Comparison of ENCODE assay signal across 9 cellular contexts in genomic region chr1:234532511-234532922, GRCh38. TPM values are rescaled to one million over a fixed set of nuclear protein-coding genes. Genes with fewer than 3 reads are reported as not detected.
DNase-seq lines count a peak whose midpoint lies in the region; ATAC-seq and TF ChIP-seq lines count a peak whose summit lies in the region.
"Had no signal": no experiment of that assay in that cellular context is flagged by ENCODE, and none has a peak within 500 bp of the region (broad histone marks: within the 10 kb centered on the region; RNA-seq: fewer than 3 reads in every experiment).

No MANE protein-coding gene starts in this region.

- TF ChIP-seq CTCF in RWPE1 (conservative IDR thresholded peaks at IDR 0.05; ENCODE audit: low read depth) = no peak
- TF ChIP-seq CTCF in esophagus muscularis mucosa (IDR thresholded peaks at IDR 0.05) = no peak
- no peak for TF ChIP-seq CTCF in transverse colon (IDR thresholded peaks at IDR 0.05)

- in situ Hi-C loops in transverse colon (cut with MboI; ENCODE audit: low pct_ligation_motif_present in 1 of 4, low pct_unique_long_range_greater_than_20kb in 1 of 4, low sequenced_read_pairs in 3 of 4) = no loop called here

- no peak overlapping the region for H2AFZ ChIP-seq in neuronal stem cell (ENCODE audit: low read length)

- no peak overlapping the region for H3K23ac ChIP-seq in neuronal stem cell (ENCODE audit: low read depth, low read length, poor library complexity)

- TF ChIP-seq POLR2A in esophagus muscularis mucosa (IDR thresholded peaks at IDR 0.05; ENCODE audit: low read depth) (no peak), transverse colon (IDR thresholded peaks at IDR 0.05) (no peak)

- CTCF ChIA-PET in RWPE1 (lab: Yijun Ruan, JAX) = interaction anchor here (0.6 to 1.1 kb wide), 3 partner anchors 32 to 65 kb away, joined by 3 to 5 read pairs (median 3); no protein-coding TSS in a partner anchor

- no peaks in the 10 kb centered on the region for H3K9me3 ChIP-seq in esophagus muscularis mucosa
- H3K9me3 ChIP-seq in muscle layer of duodenum (ENCODE audit: control insufficient read depth in 1 of 2, low read length in 2 of 2) = no peaks in the 10 kb centered on the region
- no peaks in the 10 kb centered on the region for H3K9me3 ChIP-seq in transverse colon
- H3K9me3 ChIP-seq in neuronal stem cell (replicated peaks in 1 of 2; ENCODE audit: control insufficient read depth in 2 of 2, insufficient read depth in 1 of 2, low read depth in 1 of 2, low read length in 2 of 2) = no peaks in the 10 kb centered on the region

- no peak overlapping the region for H4K91ac ChIP-seq in neuronal stem cell (ENCODE audit: low read depth, low read length, poor library complexity)

- no peak overlapping the region for H3K14ac ChIP-seq in neuronal stem cell (ENCODE audit: low read length)

- intact Hi-C loops in esophagus muscularis mucosa (cut with DNase I) = loop anchor here (10.0 kb wide), 1 partner anchor 192 kb away; no protein-coding TSS in a partner anchor
- intact Hi-C loops in transverse colon (cut with DNase I; ENCODE audit: low total_unique reads) = loop anchor here (5.0 to 10.0 kb wide), 2 partner anchors 75 to 452 kb away; no protein-coding TSS in a partner anchor

- no peak for DNase-seq in RWPE1 (ENCODE audit: low spot score)
- DNase-seq in esophagus muscularis mucosa (ENCODE audit: extremely low spot score) = no peak
- DNase-seq in transverse colon = peak; percentile 46
- no peak for DNase-seq in activated naive CD4-positive, alpha-beta T cell treated with Interleukin-2 at 50 U/mL for 16 hours
- DNase-seq in neuronal stem cell (ENCODE audit: low spot score) = no peak
- DNase-seq in AG08395 (ENCODE audit: low spot score) = no peak
- DNase-seq: NCI-H2107 had no signal

- H3K4me3 ChIP-seq in esophagus muscularis mucosa = no peak overlapping the region
- peak overlapping the region in 1 of 2 donors; percentile 48 for H3K4me3 ChIP-seq in muscle layer of duodenum (ENCODE audit: low read depth in 1 of 2, low read length in 2 of 2)
- no peak overlapping the region for H3K4me3 ChIP-seq in transverse colon
- no peak overlapping the region for H3K4me3 ChIP-seq in neuronal stem cell (ENCODE audit: low read length in 2 of 2)

- ATAC-seq in HG02759 (IDR thresholded peaks at IDR 0.05; ENCODE audit: unreplicated experiment) = no peak

- no peak overlapping the region for H2BK12ac ChIP-seq in neuronal stem cell (ENCODE audit: low read length)

- H3K4ac ChIP-seq in neuronal stem cell (ENCODE audit: low read length) = no peak overlapping the region

- H3K36me3 ChIP-seq in esophagus muscularis mucosa = no peaks in the 10 kb centered on the region
- H3K36me3 ChIP-seq in muscle layer of duodenum (ENCODE audit: control insufficient read depth in 1 of 2, insufficient read depth in 2 of 2, low read length in 2 of 2) = no peaks in the 10 kb centered on the region
- H3K36me3 ChIP-seq in transverse colon = no peaks in the 10 kb centered on the region
- H3K36me3 ChIP-seq in neuronal stem cell (replicated peaks in 1 of 2; ENCODE audit: control insufficient read depth in 2 of 2, insufficient read depth in 2 of 2, low read length in 2 of 2) = no peaks in the 10 kb centered on the region

- no peak overlapping the region for H2BK5ac ChIP-seq in neuronal stem cell (ENCODE audit: low read length)

- 28% methylated on average over 7 of the region's 7 CpGs for WGBS in esophagus muscularis mucosa
- 37 to 48% methylated on average over 6 to 7 of the region's 7 CpGs for WGBS in transverse colon (ENCODE audit: low coverage in 1 of 2), 2 donors
- no CpG with 5 or more reads among the region's 7 CpGs for WGBS in neuronal stem cell (ENCODE audit: extremely low coverage in 2 of 2, insufficient read length in 2 of 2, insufficient replicate concordance in 1 of 2), 2 donors

- no peak overlapping the region for H4K8ac ChIP-seq in neuronal stem cell (ENCODE audit: low read depth, low read length)

- H2BK15ac ChIP-seq in neuronal stem cell (ENCODE audit: low read length) = no peak overlapping the region

- H2AK5ac ChIP-seq in neuronal stem cell (ENCODE audit: low read depth, low read length) = no peak overlapping the region

- no peaks in the 10 kb centered on the region for H3K79me1 ChIP-seq in neuronal stem cell (ENCODE audit: low read depth, low read length)

- no peak overlapping the region for H3K4me2 ChIP-seq in neuronal stem cell (ENCODE audit: insufficient read depth, low read length, poor library complexity, severe bottlenecking)

- TF ChIP-seq EP300 in esophagus muscularis mucosa (IDR thresholded peaks at IDR 0.05) (peak; percentile 94), transverse colon (IDR thresholded peaks at IDR 0.05; ENCODE audit: low read depth) (peak; percentile 79)

- POLR2A ChIA-PET in RWPE1 (lab: Yijun Ruan, JAX; ENCODE audit: low non-redundant PET) = no interaction called here

- H3K27me3 ChIP-seq in esophagus muscularis mucosa = no peaks in the 10 kb centered on the region
- no peaks in the 10 kb centered on the region for H3K27me3 ChIP-seq in muscle layer of duodenum (ENCODE audit: low read depth, low read length)
- H3K27me3 ChIP-seq in transverse colon = no peaks in the 10 kb centered on the region
- H3K27me3 ChIP-seq in neuronal stem cell (ENCODE audit: control insufficient read depth in 3 of 3, insufficient read depth in 3 of 3, low read depth in 1 of 3, low read length in 3 of 3) = no peaks in the 10 kb centered on the region

- no peak overlapping the region for H3K9ac ChIP-seq in neuronal stem cell (ENCODE audit: low read depth, low read length, poor library complexity)

- no peak overlapping the region for H2BK120ac ChIP-seq in neuronal stem cell (ENCODE audit: low read depth, low read length)

- H3K27ac ChIP-seq in RWPE1 (peak overlapping the region; percentile 96), esophagus muscularis mucosa (replicated peaks in 1 of 4) (peak overlapping the region; percentile 92 to 99 (median 96)), muscle layer of duodenum (ENCODE audit: low read length) (peak overlapping the region; percentile 93), transverse colon (peak overlapping the region; percentile 91 to 93 (median 93)), neuronal stem cell (replicated peaks; ENCODE audit: low read length) (no peak overlapping the region)

- H3K4me1 ChIP-seq in esophagus muscularis mucosa = peaks cover 95 to 97% (median 96%) of the 10 kb centered on the region in 4 donors
- H3K4me1 ChIP-seq in muscle layer of duodenum (ENCODE audit: control insufficient read depth in 1 of 2, insufficient read depth in 2 of 2, low read length in 2 of 2) = peaks cover 57 to 63% of the 10 kb centered on the region in 2 donors
- peaks cover 62 to 85% (median 72%) of the 10 kb centered on the region in 4 donors for H3K4me1 ChIP-seq in transverse colon
- H3K4me1 ChIP-seq in neuronal stem cell (ENCODE audit: control insufficient read depth in 2 of 2, insufficient read depth in 1 of 2, low read depth in 1 of 2, low read length in 2 of 2) = peaks cover 26 to 74% of the 10 kb centered on the region in 2 donors

- H3K18ac ChIP-seq in neuronal stem cell (ENCODE audit: low read length) = no peak overlapping the region

RNA-seq across cellular contexts. Expression of gene TARBP1, which starts 53.5 kb away (rescaled TPM):
- total RNA-seq in esophagus muscularis mucosa = 10 to 100 TPM in 2 of 4 donors, 1 to 10 TPM in 2; 5.8 to 11.1 (median 9.8) TPM
- 10 to 100 TPM; 19.9 to 44.4 (median 27.6) TPM for total RNA-seq in transverse colon
- 20.2 TPM for polyA plus RNA-seq in neuronal stem cell (2013, experiment 1 of 2)
- polyA plus RNA-seq in neuronal stem cell (2013, experiment 2 of 2) = 19.1 TPM
